Comparison of ENCODE assay signal across 7 cellular contexts in the genomic region with DNA sequence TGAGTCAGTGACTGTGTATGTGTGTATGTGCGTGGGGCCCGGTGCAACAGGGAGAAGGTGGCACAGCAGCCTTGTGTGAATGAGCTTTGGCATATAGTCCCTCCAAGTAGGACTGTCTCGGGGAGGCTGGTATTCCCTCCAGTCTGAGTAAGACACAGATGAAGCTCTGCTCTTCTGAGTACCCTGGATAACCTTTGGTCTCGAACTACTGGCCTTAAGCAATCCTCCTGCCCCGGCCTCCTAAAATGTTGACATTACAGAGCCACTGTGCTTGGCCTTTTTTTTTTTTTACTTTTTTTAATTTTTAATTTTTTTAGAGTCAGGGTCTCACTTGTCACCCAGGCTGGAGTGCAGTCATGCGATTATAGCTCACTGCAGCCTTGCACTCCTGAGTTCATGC.
"Had no signal": no experiment of that assay in that cellular context is flagged by ENCODE, and none has a peak within 500 bp of the region (broad histone marks: within the 10 kb centered on the region; RNA-seq: fewer than 3 reads in every experiment).

No MANE protein-coding gene starts in this region.

- H3K4me2 ChIP-seq: KMS-11 had no signal

- H3K4me1 Mint-ChIP-seq: IgD-negative memory B cell had no signal

- H3K27ac Mint-ChIP-seq: IgD-negative memory B cell had no signal

- H2AFZ ChIP-seq: GM23248 had no signal

- H3K9ac ChIP-seq: GM23248, KMS-11 had no signal

- DNase-seq: GM23248, GOT3, H7, HCEC 1CT, KBM-7 had no signal

- H3K27ac ChIP-seq: GM23248, KMS-11 had no signal

- H3K9me3 Mint-ChIP-seq: IgD-negative memory B cell had no signal

- H3K4me3 Mint-ChIP-seq: IgD-negative memory B cell had no signal
